9 cellular contexts compared by ENCODE assay signal in genomic region chr10:110818311-110819257, GRCh38. TPM values are rescaled to one million over a fixed set of nuclear protein-coding genes. Genes with fewer than 3 reads are reported as not detected.
DNase-seq lines count a peak whose midpoint lies in the region; ATAC-seq and TF ChIP-seq lines count a peak whose summit lies in the region.
"Had no signal": no experiment of that assay in that cellular context is flagged by ENCODE, and none has a peak within 500 bp of the region (broad histone marks: within the 10 kb centered on the region; RNA-seq: fewer than 3 reads in every experiment).

No MANE protein-coding gene starts in this region.

- 69 to 75% methylated on average over 8 of the region's 8 CpGs for WGBS in heart right ventricle, 2 donors

- no peak for DNase-seq in heart right ventricle
- no peak for DNase-seq in Right ventricle myocardium inferior (ENCODE audit: missing footprints)
- DNase-seq in epithelial cell of esophagus (ENCODE audit: low read depth): peak; percentile 75
- no peak for DNase-seq in naive thymus-derived CD8-positive, alpha-beta T cell
- no peak for DNase-seq in uterus
- no peak for DNase-seq in cerebellum (ENCODE audit: low spot score)
- no peak for DNase-seq in T-helper 2 cell treated with Interferon-gamma antibody and Interleukin-4, amounts not matched to agents 5 μg/mL and 100 μg/mL, for 36 hours (ENCODE audit: low spot score)
- DNase-seq in activated T-helper 2 cell treated with anti-CD3 and anti-CD28 coated beads, Interferon-gamma antibody, Interleukin-2, Interleukin-4, amounts not matched to agents 10 μg/mL and 5 μg/mL and 100 μg/mL, durations not matched to agents 14 hours and 24 hours and 36 hours (ENCODE audit: low spot score): no peak
- DNase-seq: NCI-H748 treated with DMSO at 0.1 percent for 48 hours had no signal

- peaks cover 0 to 23% (median 0%) of the 10 kb centered on the region in 9 donors for H3K36me3 ChIP-seq in heart right ventricle
- H3K36me3 ChIP-seq in uterus: no peaks in the 10 kb centered on the region

- H3K9me3 Mint-ChIP-seq in naive thymus-derived CD8-positive, alpha-beta T cell: no peaks in the 10 kb centered on the region
- H3K9me3 Mint-ChIP-seq in T-helper 2 cell treated with Interferon-gamma antibody and Interleukin-4, amounts not matched to agents 5 μg/mL and 100 μg/mL, for 36 hours: no peaks in the 10 kb centered on the region
- no peaks in the 10 kb centered on the region for H3K9me3 Mint-ChIP-seq in activated T-helper 2 cell treated with anti-CD3 and anti-CD28 coated beads, Interferon-gamma antibody, Interleukin-2, Interleukin-4, amounts not matched to agents 10 μg/mL and 5 μg/mL and 100 μg/mL, durations not matched to agents 14 hours and 24 hours and 36 hours

- TF ChIP-seq CTCF in heart right ventricle (IDR thresholded peaks at IDR 0.05) (no peak), epithelial cell of esophagus (IDR thresholded peaks at IDR 0.05; ENCODE audit: insufficient read depth, low read depth, low read length, missing control alignments) (no peak), uterus (IDR thresholded peaks at IDR 0.05) (no peak)

- no peak overlapping the region for H3K4me3 Mint-ChIP-seq in naive thymus-derived CD8-positive, alpha-beta T cell
- no peak overlapping the region for H3K4me3 Mint-ChIP-seq in T-helper 2 cell treated with Interferon-gamma antibody and Interleukin-4, amounts not matched to agents 5 μg/mL and 100 μg/mL, for 36 hours
- H3K4me3 Mint-ChIP-seq in activated T-helper 2 cell treated with anti-CD3 and anti-CD28 coated beads, Interferon-gamma antibody, Interleukin-2, Interleukin-4, amounts not matched to agents 10 μg/mL and 5 μg/mL and 100 μg/mL, durations not matched to agents 14 hours and 24 hours and 36 hours (ENCODE audit: low read depth): no peak overlapping the region

- H3K4me1 ChIP-seq in heart right ventricle (peaks cover 43 to 98% (median 79%) of the 10 kb centered on the region in 9 donors), uterus (peaks cover 18 to 25% of the 10 kb centered on the region in 2 donors)

- ATAC-seq in heart right ventricle (no peak), Right ventricle myocardium inferior (no peak)
- ATAC-seq in naive thymus-derived CD8-positive, alpha-beta T cell: no peak

- H3K9me3 ChIP-seq in heart right ventricle: no peaks in the 10 kb centered on the region
- H3K9me3 ChIP-seq in uterus: no peaks in the 10 kb centered on the region

- H3K27ac Mint-ChIP-seq in naive thymus-derived CD8-positive, alpha-beta T cell: peak overlapping the region in 7 of 10 donors; percentile 4 to 67 (median 26)
- no peak overlapping the region for H3K27ac Mint-ChIP-seq in T-helper 2 cell treated with Interferon-gamma antibody and Interleukin-4, amounts not matched to agents 5 μg/mL and 100 μg/mL, for 36 hours
- no peak overlapping the region for H3K27ac Mint-ChIP-seq in activated T-helper 2 cell treated with anti-CD3 and anti-CD28 coated beads, Interferon-gamma antibody, Interleukin-2, Interleukin-4, amounts not matched to agents 10 μg/mL and 5 μg/mL and 100 μg/mL, durations not matched to agents 14 hours and 24 hours and 36 hours

- H3K4me1 Mint-ChIP-seq in naive thymus-derived CD8-positive, alpha-beta T cell: peaks cover 27 to 56% (median 47%) of the 10 kb centered on the region in 4 donors
- H3K4me1 Mint-ChIP-seq in T-helper 2 cell treated with Interferon-gamma antibody and Interleukin-4, amounts not matched to agents 5 μg/mL and 100 μg/mL, for 36 hours (ENCODE audit: low read depth): peaks cover 12% of the 10 kb centered on the region
- peaks cover 13% of the 10 kb centered on the region for H3K4me1 Mint-ChIP-seq in activated T-helper 2 cell treated with anti-CD3 and anti-CD28 coated beads, Interferon-gamma antibody, Interleukin-2, Interleukin-4, amounts not matched to agents 10 μg/mL and 5 μg/mL and 100 μg/mL, durations not matched to agents 14 hours and 24 hours and 36 hours (ENCODE audit: low read depth)

- H3K27ac ChIP-seq in heart right ventricle: peak overlapping the region; percentile 4 to 90 (median 72)
- H3K27ac ChIP-seq in uterus: peak overlapping the region; percentile 87 to 94

- no peak for TF ChIP-seq POLR2A in uterus (IDR thresholded peaks at IDR 0.05)

- H3K27me3 ChIP-seq in heart right ventricle: no peaks in the 10 kb centered on the region
- no peaks in the 10 kb centered on the region for H3K27me3 ChIP-seq in uterus

- no peaks in the 10 kb centered on the region for H3K36me3 Mint-ChIP-seq in naive thymus-derived CD8-positive, alpha-beta T cell
- H3K36me3 Mint-ChIP-seq in T-helper 2 cell treated with Interferon-gamma antibody and Interleukin-4, amounts not matched to agents 5 μg/mL and 100 μg/mL, for 36 hours (ENCODE audit: low read depth): no peaks in the 10 kb centered on the region
- H3K36me3 Mint-ChIP-seq in activated T-helper 2 cell treated with anti-CD3 and anti-CD28 coated beads, Interferon-gamma antibody, Interleukin-2, Interleukin-4, amounts not matched to agents 10 μg/mL and 5 μg/mL and 100 μg/mL, durations not matched to agents 14 hours and 24 hours and 36 hours (ENCODE audit: low read depth): no peaks in the 10 kb centered on the region

- H3K27me3 Mint-ChIP-seq in naive thymus-derived CD8-positive, alpha-beta T cell: no peaks in the 10 kb centered on the region
- no peaks in the 10 kb centered on the region for H3K27me3 Mint-ChIP-seq in T-helper 2 cell treated with Interferon-gamma antibody and Interleukin-4, amounts not matched to agents 5 μg/mL and 100 μg/mL, for 36 hours (ENCODE audit: low read depth)
- H3K27me3 Mint-ChIP-seq in activated T-helper 2 cell treated with anti-CD3 and anti-CD28 coated beads, Interferon-gamma antibody, Interleukin-2, Interleukin-4, amounts not matched to agents 10 μg/mL and 5 μg/mL and 100 μg/mL, durations not matched to agents 14 hours and 24 hours and 36 hours (ENCODE audit: low read depth): no peaks in the 10 kb centered on the region

- intact Hi-C loops in heart right ventricle (cut with DNase I) (no loop called here), Right ventricle myocardium inferior (cut with DNase I) (loop anchor here (5.0 kb wide), 1 partner anchor 54 kb away; the partner anchor contains the start of gene PDCD4), uterus (cut with DNase I; ENCODE audit: low total_unique reads) (no loop called here)
- intact Hi-C loops in activated T-helper 2 cell treated with anti-CD3 and anti-CD28 coated beads, Interferon-gamma antibody, Interleukin-2, Interleukin-4, amounts not matched to agents 10 μg/mL and 5 μg/mL and 100 μg/mL, durations not matched to agents 14 hours and 24 hours and 36 hours (cut with micrococcal nuclease): no loop called here

- POLR2A ChIA-PET in naive thymus-derived CD8-positive, alpha-beta T cell (lab: Charles Lee): interaction anchor here (0.7 to 1.6 kb wide), 8 partner anchors 10 to 54 kb away, joined by 3 to 4 read pairs (median 3); no protein-coding TSS in a partner anchor

- H3K4me3 ChIP-seq in heart right ventricle: no peak overlapping the region
- no peak overlapping the region for H3K4me3 ChIP-seq in epithelial cell of esophagus (ENCODE audit: low read length)
- no peak overlapping the region for H3K4me3 ChIP-seq in uterus

RNA-seq across cellular contexts. Expression of gene PDCD4, which starts 53.1 kb away (rescaled TPM):
- total RNA-seq in heart right ventricle: 10 to 100 TPM; 35.2 to 57.6 (median 45.7) TPM
- 10 to 100 TPM; 15.9 to 59.5 TPM for polyA plus RNA-seq in heart right ventricle
- 71.6 TPM for total RNA-seq in Right ventricle myocardium inferior
- 100 to 1,000 TPM; 361 to 367 TPM for total RNA-seq in naive thymus-derived CD8-positive, alpha-beta T cell
- 100 to 1,000 TPM; 318 to 385 (median 341) TPM for polyA plus RNA-seq in naive thymus-derived CD8-positive, alpha-beta T cell
- total RNA-seq in uterus: 100 to 1,000 TPM in 3 of 4 donors, 10 to 100 TPM in 1; 17.4 to 157 (median 138) TPM
- total RNA-seq in cerebellum: 89.3 TPM
- total RNA-seq in activated T-helper 2 cell treated with anti-CD3 and anti-CD28 coated beads, Interferon-gamma antibody, Interleukin-2, Interleukin-4, amounts not matched to agents 10 μg/mL and 5 μg/mL and 100 μg/mL, durations not matched to agents 14 hours and 24 hours and 36 hours: 60.4 and 67.7 TPM in 2 replicates

Comparison
In these comparisons a context has a peak if more than half of its experiments do, and no peak if none do; other contexts are left out.
1. H3K27ac Mint-ChIP-seq: peak in naive thymus-derived CD8-positive, alpha-beta T cell (7 of 10); none in T-helper 2 cell treated with Interferon-gamma antibody and Interleukin-4, amounts not matched to agents 5 μg/mL and 100 μg/mL, for 36 hours (single experiment) and activated T-helper 2 cell treated with anti-CD3 and anti-CD28 coated beads, Interferon-gamma antibody, Interleukin-2, Interleukin-4, amounts not matched to agents 10 μg/mL and 5 μg/mL and 100 μg/mL, durations not matched to agents 14 hours and 24 hours and 36 hours (single experiment).